Comparison of ENCODE assay signal across 1 cellular context in the genomic region with DNA sequence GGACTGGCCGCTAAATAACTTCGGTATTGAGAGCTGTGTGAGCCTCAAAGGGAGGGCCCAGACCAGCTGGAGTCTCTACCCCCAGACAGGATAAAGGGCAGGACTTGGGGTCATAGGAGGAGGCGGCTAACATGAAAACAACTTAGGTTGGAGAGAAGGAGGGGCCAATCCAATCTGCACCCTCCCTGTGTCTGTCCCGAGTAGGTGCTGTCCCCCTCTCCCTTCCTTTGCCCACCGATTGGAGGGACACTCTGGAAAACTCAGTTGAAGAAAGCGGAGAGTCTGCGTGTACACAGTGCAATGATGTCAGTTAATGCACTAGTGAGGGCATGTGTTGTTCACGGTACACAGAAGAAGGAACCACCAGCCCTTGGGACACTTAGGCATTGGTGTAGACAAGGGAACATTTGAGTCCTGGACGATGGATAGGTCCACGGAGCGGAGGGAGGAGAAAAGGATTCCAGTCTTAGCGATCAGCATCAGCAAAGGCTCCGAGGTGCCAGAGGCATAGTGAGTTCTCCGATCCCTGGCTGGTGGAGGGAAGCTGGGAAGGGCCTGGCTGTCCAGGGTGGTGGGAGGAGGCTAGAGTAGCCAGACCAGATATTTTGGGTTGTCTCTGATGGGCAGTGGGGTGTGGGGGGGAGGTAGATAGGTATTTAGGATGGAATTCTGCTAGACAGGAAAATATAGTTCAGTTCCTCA.
A peak's percentile ranks its signal among the peaks of the same experiment; 100 is the strongest.
TF ChIP-seq lines count a peak whose summit lies in the region.

No MANE protein-coding gene starts in this region.

TF ChIP-seq in HepG2, 621 proteins besides CTCF, POLR2A, EP300 and RAD21 (continued from another document and continues in another):
- TF ChIP-seq, protein P1, sequence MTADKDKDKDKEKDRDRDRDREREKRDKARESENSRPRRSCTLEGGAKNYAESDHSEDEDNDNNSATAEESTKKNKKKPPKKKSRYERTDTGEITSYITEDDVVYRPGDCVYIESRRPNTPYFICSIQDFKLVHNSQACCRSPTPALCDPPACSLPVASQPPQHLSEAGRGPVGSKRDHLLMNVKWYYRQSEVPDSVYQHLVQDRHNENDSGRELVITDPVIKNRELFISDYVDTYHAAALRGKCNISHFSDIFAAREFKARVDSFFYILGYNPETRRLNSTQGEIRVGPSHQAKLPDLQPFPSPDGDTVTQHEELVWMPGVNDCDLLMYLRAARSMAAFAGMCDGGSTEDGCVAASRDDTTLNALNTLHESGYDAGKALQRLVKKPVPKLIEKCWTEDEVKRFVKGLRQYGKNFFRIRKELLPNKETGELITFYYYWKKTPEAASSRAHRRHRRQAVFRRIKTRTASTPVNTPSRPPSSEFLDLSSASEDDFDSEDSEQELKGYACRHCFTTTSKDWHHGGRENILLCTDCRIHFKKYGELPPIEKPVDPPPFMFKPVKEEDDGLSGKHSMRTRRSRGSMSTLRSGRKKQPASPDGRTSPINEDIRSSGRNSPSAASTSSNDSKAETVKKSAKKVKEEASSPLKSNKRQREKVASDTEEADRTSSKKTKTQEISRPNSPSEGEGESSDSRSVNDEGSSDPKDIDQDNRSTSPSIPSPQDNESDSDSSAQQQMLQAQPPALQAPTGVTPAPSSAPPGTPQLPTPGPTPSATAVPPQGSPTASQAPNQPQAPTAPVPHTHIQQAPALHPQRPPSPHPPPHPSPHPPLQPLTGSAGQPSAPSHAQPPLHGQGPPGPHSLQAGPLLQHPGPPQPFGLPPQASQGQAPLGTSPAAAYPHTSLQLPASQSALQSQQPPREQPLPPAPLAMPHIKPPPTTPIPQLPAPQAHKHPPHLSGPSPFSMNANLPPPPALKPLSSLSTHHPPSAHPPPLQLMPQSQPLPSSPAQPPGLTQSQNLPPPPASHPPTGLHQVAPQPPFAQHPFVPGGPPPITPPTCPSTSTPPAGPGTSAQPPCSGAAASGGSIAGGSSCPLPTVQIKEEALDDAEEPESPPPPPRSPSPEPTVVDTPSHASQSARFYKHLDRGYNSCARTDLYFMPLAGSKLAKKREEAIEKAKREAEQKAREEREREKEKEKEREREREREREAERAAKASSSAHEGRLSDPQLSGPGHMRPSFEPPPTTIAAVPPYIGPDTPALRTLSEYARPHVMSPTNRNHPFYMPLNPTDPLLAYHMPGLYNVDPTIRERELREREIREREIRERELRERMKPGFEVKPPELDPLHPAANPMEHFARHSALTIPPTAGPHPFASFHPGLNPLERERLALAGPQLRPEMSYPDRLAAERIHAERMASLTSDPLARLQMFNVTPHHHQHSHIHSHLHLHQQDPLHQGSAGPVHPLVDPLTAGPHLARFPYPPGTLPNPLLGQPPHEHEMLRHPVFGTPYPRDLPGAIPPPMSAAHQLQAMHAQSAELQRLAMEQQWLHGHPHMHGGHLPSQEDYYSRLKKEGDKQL (CRISPR knock-in tag; IDR thresholded peaks at IDR 0.05; ENCODE audit: low read depth) = no peak
- TF ChIP-seq ZMYM3 (CRISPR knock-in tag; IDR thresholded peaks at IDR 0.05) = no peak
- TF ChIP-seq TARDBP (CRISPR knock-in tag; IDR thresholded peaks at IDR 0.05) = no peak
- TF ChIP-seq MED8 (CRISPR knock-in tag; IDR thresholded peaks at IDR 0.05; ENCODE audit: insufficient replicate concordance) = no peak
- TF ChIP-seq, protein P2, sequence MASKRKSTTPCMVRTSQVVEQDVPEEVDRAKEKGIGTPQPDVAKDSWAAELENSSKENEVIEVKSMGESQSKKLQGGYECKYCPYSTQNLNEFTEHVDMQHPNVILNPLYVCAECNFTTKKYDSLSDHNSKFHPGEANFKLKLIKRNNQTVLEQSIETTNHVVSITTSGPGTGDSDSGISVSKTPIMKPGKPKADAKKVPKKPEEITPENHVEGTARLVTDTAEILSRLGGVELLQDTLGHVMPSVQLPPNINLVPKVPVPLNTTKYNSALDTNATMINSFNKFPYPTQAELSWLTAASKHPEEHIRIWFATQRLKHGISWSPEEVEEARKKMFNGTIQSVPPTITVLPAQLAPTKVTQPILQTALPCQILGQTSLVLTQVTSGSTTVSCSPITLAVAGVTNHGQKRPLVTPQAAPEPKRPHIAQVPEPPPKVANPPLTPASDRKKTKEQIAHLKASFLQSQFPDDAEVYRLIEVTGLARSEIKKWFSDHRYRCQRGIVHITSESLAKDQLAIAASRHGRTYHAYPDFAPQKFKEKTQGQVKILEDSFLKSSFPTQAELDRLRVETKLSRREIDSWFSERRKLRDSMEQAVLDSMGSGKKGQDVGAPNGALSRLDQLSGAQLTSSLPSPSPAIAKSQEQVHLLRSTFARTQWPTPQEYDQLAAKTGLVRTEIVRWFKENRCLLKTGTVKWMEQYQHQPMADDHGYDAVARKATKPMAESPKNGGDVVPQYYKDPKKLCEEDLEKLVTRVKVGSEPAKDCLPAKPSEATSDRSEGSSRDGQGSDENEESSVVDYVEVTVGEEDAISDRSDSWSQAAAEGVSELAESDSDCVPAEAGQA (IDR thresholded peaks at IDR 0.05; ENCODE audit: low read depth) = no peak
- TF ChIP-seq, protein P2 (CRISPR knock-in tag; IDR thresholded peaks at IDR 0.05; ENCODE audit: borderline replicate concordance) = no peak
- TF ChIP-seq, protein P3, sequence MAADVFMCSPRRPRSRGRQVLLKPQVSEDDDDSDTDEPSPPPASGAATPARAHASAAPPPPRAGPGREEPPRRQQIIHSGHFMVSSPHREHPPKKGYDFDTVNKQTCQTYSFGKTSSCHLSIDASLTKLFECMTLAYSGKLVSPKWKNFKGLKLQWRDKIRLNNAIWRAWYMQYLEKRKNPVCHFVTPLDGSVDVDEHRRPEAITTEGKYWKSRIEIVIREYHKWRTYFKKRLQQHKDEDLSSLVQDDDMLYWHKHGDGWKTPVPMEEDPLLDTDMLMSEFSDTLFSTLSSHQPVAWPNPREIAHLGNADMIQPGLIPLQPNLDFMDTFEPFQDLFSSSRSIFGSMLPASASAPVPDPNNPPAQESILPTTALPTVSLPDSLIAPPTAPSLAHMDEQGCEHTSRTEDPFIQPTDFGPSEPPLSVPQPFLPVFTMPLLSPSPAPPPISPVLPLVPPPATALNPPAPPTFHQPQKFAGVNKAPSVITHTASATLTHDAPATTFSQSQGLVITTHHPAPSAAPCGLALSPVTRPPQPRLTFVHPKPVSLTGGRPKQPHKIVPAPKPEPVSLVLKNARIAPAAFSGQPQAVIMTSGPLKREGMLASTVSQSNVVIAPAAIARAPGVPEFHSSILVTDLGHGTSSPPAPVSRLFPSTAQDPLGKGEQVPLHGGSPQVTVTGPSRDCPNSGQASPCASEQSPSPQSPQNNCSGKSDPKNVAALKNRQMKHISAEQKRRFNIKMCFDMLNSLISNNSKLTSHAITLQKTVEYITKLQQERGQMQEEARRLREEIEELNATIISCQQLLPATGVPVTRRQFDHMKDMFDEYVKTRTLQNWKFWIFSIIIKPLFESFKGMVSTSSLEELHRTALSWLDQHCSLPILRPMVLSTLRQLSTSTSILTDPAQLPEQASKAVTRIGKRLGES (CRISPR knock-in tag; IDR thresholded peaks at IDR 0.05; ENCODE audit: borderline replicate concordance) = no peak
- TF ChIP-seq KDM6A (CRISPR knock-in tag; IDR thresholded peaks at IDR 0.05; ENCODE audit: low read depth) = no peak
- TF ChIP-seq, protein P4, sequence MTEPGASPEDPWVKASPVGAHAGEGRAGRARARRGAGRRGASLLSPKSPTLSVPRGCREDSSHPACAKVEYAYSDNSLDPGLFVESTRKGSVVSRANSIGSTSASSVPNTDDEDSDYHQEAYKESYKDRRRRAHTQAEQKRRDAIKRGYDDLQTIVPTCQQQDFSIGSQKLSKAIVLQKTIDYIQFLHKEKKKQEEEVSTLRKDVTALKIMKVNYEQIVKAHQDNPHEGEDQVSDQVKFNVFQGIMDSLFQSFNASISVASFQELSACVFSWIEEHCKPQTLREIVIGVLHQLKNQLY (CRISPR knock-in tag; IDR thresholded peaks at IDR 0.05) = no peak
- 0 out of 2 replicates have a peak, but pooled peaks have one; percentile 18 for TF ChIP-seq ZBTB38 (CRISPR knock-in tag; IDR thresholded peaks at IDR 0.05)
- TF ChIP-seq HES4 (CRISPR knock-in tag; IDR thresholded peaks at IDR 0.05; ENCODE audit: borderline replicate concordance) = no peak
- no peak for TF ChIP-seq ZNF839 (CRISPR knock-in tag; IDR thresholded peaks at IDR 0.05; ENCODE audit: borderline replicate concordance)
- TF ChIP-seq, protein P5, sequence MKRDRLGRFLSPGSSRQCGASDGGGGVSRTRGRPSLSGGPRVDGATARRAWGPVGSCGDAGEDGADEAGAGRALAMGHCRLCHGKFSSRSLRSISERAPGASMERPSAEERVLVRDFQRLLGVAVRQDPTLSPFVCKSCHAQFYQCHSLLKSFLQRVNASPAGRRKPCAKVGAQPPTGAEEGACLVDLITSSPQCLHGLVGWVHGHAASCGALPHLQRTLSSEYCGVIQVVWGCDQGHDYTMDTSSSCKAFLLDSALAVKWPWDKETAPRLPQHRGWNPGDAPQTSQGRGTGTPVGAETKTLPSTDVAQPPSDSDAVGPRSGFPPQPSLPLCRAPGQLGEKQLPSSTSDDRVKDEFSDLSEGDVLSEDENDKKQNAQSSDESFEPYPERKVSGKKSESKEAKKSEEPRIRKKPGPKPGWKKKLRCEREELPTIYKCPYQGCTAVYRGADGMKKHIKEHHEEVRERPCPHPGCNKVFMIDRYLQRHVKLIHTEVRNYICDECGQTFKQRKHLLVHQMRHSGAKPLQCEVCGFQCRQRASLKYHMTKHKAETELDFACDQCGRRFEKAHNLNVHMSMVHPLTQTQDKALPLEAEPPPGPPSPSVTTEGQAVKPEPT (CRISPR knock-in tag; IDR thresholded peaks at IDR 0.05; ENCODE audit: low read depth) = peak; percentile 61; the same call in 1 of the 2 replicates
- TF ChIP-seq KDM5B (CRISPR knock-in tag; IDR thresholded peaks at IDR 0.05; ENCODE audit: borderline replicate concordance) = 0 out of 2 replicates have a peak, but pooled peaks have one; percentile 25
- TF ChIP-seq ZNF382 (CRISPR knock-in tag; IDR thresholded peaks at IDR 0.05; ENCODE audit: borderline replicate concordance) = no peak
- TF ChIP-seq, protein P6, sequence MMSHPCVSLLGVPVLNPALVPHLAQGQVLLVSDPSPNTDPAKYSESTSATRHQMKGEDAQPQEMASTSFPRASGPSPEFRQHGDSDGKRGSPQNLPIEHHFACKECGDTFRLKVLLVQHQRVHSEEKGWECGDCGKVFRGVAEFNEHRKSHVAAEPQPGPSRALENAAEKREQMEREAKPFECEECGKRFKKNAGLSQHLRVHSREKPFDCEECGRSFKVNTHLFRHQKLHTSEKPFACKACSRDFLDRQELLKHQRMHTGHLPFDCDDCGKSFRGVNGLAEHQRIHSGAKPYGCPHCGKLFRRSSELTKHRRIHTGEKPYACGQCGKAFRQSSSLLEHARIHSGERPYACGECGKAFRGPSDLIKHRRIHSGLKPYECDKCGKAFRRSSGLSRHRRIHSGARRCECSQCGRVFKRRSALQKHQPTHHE (CRISPR knock-in tag; IDR thresholded peaks at IDR 0.05; ENCODE audit: borderline replicate concordance) = 0 out of 2 replicates have a peak, but pooled peaks have one; percentile 86
- no peak for TF ChIP-seq CENPX (CRISPR knock-in tag; IDR thresholded peaks at IDR 0.05)
- no peak for TF ChIP-seq SKI (IDR thresholded peaks at IDR 0.05; ENCODE audit: partially characterized antibody)
- TF ChIP-seq CHD2 (IDR thresholded peaks at IDR 0.05; ENCODE audit: low read depth, low read length) = no peak
- TF ChIP-seq, protein P7, sequence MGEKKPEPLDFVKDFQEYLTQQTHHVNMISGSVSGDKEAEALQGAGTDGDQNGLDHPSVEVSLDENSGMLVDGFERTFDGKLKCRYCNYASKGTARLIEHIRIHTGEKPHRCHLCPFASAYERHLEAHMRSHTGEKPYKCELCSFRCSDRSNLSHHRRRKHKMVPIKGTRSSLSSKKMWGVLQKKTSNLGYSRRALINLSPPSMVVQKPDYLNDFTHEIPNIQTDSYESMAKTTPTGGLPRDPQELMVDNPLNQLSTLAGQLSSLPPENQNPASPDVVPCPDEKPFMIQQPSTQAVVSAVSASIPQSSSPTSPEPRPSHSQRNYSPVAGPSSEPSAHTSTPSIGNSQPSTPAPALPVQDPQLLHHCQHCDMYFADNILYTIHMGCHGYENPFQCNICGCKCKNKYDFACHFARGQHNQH (CRISPR knock-in tag; IDR thresholded peaks at IDR 0.05) = no peak; the same call in 1 of the 2 replicates
- TF ChIP-seq KLF13 (CRISPR knock-in tag; IDR thresholded peaks at IDR 0.05) = no peak
- peak; percentile 74; the same call in 1 of the 2 replicates for TF ChIP-seq ZNF616 (CRISPR knock-in tag; IDR thresholded peaks at IDR 0.05; ENCODE audit: low read depth)
- TF ChIP-seq, protein P8, sequence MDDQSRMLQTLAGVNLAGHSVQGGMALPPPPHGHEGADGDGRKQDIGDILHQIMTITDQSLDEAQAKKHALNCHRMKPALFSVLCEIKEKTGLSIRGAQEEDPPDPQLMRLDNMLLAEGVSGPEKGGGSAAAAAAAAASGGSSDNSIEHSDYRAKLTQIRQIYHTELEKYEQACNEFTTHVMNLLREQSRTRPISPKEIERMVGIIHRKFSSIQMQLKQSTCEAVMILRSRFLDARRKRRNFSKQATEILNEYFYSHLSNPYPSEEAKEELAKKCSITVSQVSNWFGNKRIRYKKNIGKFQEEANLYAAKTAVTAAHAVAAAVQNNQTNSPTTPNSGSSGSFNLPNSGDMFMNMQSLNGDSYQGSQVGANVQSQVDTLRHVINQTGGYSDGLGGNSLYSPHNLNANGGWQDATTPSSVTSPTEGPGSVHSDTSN (CRISPR knock-in tag; IDR thresholded peaks at IDR 0.05; ENCODE audit: borderline replicate concordance) = no peak
- TF ChIP-seq ZNF501 (CRISPR knock-in tag; IDR thresholded peaks at IDR 0.05) = peak; percentile 82
